In genomic region chr18:54359233-54359632, GRCh38 we compare ENCODE assay signal across 9 cellular contexts. TPM values are rescaled to one million over a fixed set of nuclear protein-coding genes. Genes with fewer than 3 reads are reported as not detected.
A peak's percentile ranks its signal among the peaks of the same experiment; 100 is the strongest.
DNase-seq lines count a peak whose midpoint lies in the region; ATAC-seq and TF ChIP-seq lines count a peak whose summit lies in the region.
"Had no signal": no experiment of that assay in that cellular context is flagged by ENCODE, and none has a peak within 500 bp of the region (broad histone marks: within the 10 kb centered on the region; RNA-seq: fewer than 3 reads in every experiment).

No MANE protein-coding gene starts in this region.

- H3K4me3 Mint-ChIP-seq in osteocyte (ENCODE audit: unreplicated experiment) = peak overlapping the region; percentile 100

- DNase-seq in EH (ENCODE audit: low read depth) = peak; percentile 27
- DNase-seq in NCI-H69 (lab: John Stamatoyannopoulos, UW) = peak; percentile 41
- DNase-seq in dorsolateral prefrontal cortex = no peak
- DNase-seq in osteocyte (ENCODE audit: extremely low spot score, unreplicated experiment) = no peak
- no peak for DNase-seq in NCI-H146 treated with DMSO at 0.1 percent for 48 hours (lab: John Stamatoyannopoulos, UW; ENCODE audit: unreplicated experiment)
- DNase-seq in NCI-H446 treated with DMSO at 0.1 percent for 48 hours (lab: John Stamatoyannopoulos, UW) = no peak
- no peak for DNase-seq in head of caudate nucleus

- TF ChIP-seq CTCF in dorsolateral prefrontal cortex (IDR thresholded peaks at IDR 0.05 in 54 of 56, conservative IDR thresholded peaks at IDR 0.05 in 2 of 56; ENCODE audit: low read depth in 1 of 56, partially characterized antibody in 56 of 56) (no peak), osteocyte (IDR thresholded peaks at IDR 0.05) (no peak)

- no peaks in the 10 kb centered on the region for H3K27me3 Mint-ChIP-seq in osteocyte (ENCODE audit: unreplicated experiment)

- H3K36me3 Mint-ChIP-seq in osteocyte (ENCODE audit: unreplicated experiment) = peaks cover 4% of the 10 kb centered on the region

- no peak for ATAC-seq in GM18909 (IDR thresholded peaks at IDR 0.05; ENCODE audit: poor library complexity, unreplicated experiment)

- peaks cover 0 to 8% (median 0%) of the 10 kb centered on the region in 45 donors for H3K27me3 ChIP-seq in dorsolateral prefrontal cortex

- no peak overlapping the region for H3K27ac ChIP-seq in dorsolateral prefrontal cortex

- no peaks in the 10 kb centered on the region for H3K9me3 Mint-ChIP-seq in osteocyte (ENCODE audit: unreplicated experiment)

- H3K27ac Mint-ChIP-seq in osteocyte (ENCODE audit: unreplicated experiment) = peak overlapping the region; percentile 98

- peaks cover 22% of the 10 kb centered on the region for H3K4me1 Mint-ChIP-seq in osteocyte (ENCODE audit: unreplicated experiment)

- intact Hi-C loops in dorsolateral prefrontal cortex (cut with DNase I) (loop anchor here (5.0 kb wide), 2 partner anchors 92 to 137 kb away; partner anchors contain the start of genes MBD2 (in 1 of the 2) and POLI (in 1 of the 2)), head of caudate nucleus (cut with DNase I) (loop anchor here (10.0 kb wide), 1 partner anchor 134 kb away; the partner anchor contains the start of gene MBD2)

- peak overlapping the region in 48 of 59 donors; percentile 64 to 96 (median 81) for H3K4me3 ChIP-seq in dorsolateral prefrontal cortex

RNA-seq across cellular contexts. Expression of gene C18orf54, which starts 1.5 kb away (rescaled TPM):
- total RNA-seq in dorsolateral prefrontal cortex (10 to 100 TPM in 1 of 120 experiments, 1 to 10 TPM in 119; 1.6 to 12.1 (median 4.0) TPM), osteocyte (5.4 and 6.4 TPM in 2 replicates)

RNA-seq across cellular contexts. Expression of gene STARD6, which starts 1.6 kb away (rescaled TPM):
- total RNA-seq in dorsolateral prefrontal cortex = 1 to 10 TPM in 9 of 120 experiments, under 1 TPM in 17, not detected in 94; 0.38 to 2.3 (median 0.80) TPM
- total RNA-seq in osteocyte = not detected in 2 replicates
- total RNA-seq: lung had no signal

Comparison
In these comparisons a context has a peak if more than half of its experiments do, and no peak if none do; other contexts are left out.
1. DNase-seq: peak in EH (single experiment) and NCI-H69 (single experiment); none in dorsolateral prefrontal cortex (0 of 10), osteocyte (single experiment), NCI-H146 treated with DMSO at 0.1 percent for 48 hours (single experiment), NCI-H446 treated with DMSO at 0.1 percent for 48 hours (single experiment) and head of caudate nucleus (0 of 42).